Comparison of ENCODE assay signal across 18 cellular contexts in genomic region chr3:170852307-170852706, GRCh38. TPM values are rescaled to one million over a fixed set of nuclear protein-coding genes. Genes with fewer than 3 reads are reported as not detected.
A peak's percentile ranks its signal among the peaks of the same experiment; 100 is the strongest.
DNase-seq lines count a peak whose midpoint lies in the region; ATAC-seq and TF ChIP-seq lines count a peak whose summit lies in the region.
"Had no signal": no experiment of that assay in that cellular context is flagged by ENCODE, and none has a peak within 500 bp of the region (broad histone marks: within the 10 kb centered on the region; RNA-seq: fewer than 3 reads in every experiment).

No MANE protein-coding gene starts in this region.

- 59% methylated on average over 4 of the region's 4 CpGs for WGBS in SK-N-SH (ENCODE audit: low lambda C conversion rate)

- no peaks in the 10 kb centered on the region for H3K9me3 ChIP-seq in SK-N-SH
- H3K9me3 ChIP-seq in SK-N-MC (ENCODE audit: low read depth, low read length) = no peaks in the 10 kb centered on the region
- H3K9me3 ChIP-seq: A549, Caco-2, HAP-1 had no signal

- TF ChIP-seq CTCF in SK-N-SH (IDR thresholded peaks at IDR 0.05) = no peak
- TF ChIP-seq CTCF in glutamatergic neuron (IDR thresholded peaks at IDR 0.05; ENCODE audit: partially characterized antibody, unreplicated experiment) = no peak
- TF ChIP-seq CTCF in nephron (IDR thresholded peaks at IDR 0.05; ENCODE audit: unreplicated experiment in 3 of 3) = no peak

- H3K27me3 Mint-ChIP-seq in glutamatergic neuron (ENCODE audit: unreplicated experiment) = no peaks in the 10 kb centered on the region
- peaks cover 3% of the 10 kb centered on the region for H3K27me3 Mint-ChIP-seq in nephron (ENCODE audit: low read depth)

- no peaks in the 10 kb centered on the region for H3K36me3 Mint-ChIP-seq in glutamatergic neuron (ENCODE audit: unreplicated experiment)
- H3K36me3 Mint-ChIP-seq in nephron (ENCODE audit: low read depth) = no peaks in the 10 kb centered on the region

- H3K36me3 ChIP-seq in SK-N-SH (replicated peaks in 1 of 2; ENCODE audit: control insufficient read depth in 1 of 2, insufficient read depth in 2 of 2, low read length in 1 of 2) = no peaks in the 10 kb centered on the region
- H3K36me3 ChIP-seq in SK-N-MC (ENCODE audit: insufficient read depth, low read length) = no peaks in the 10 kb centered on the region
- H3K36me3 ChIP-seq: HAP-1 had no signal

- H3K4me3 ChIP-seq in SK-N-SH (ENCODE audit: low read depth in 2 of 2, low read length in 1 of 2) (no peak overlapping the region), SK-N-MC (peak overlapping the region; percentile 56)
- H3K4me3 ChIP-seq: A549, GM23248, HAP-1 had no signal

- H3K27ac Mint-ChIP-seq in glutamatergic neuron (ENCODE audit: unreplicated experiment) (peak overlapping the region; percentile 13), nephron (peak overlapping the region; percentile 71 to 91 (median 77))
- H3K27ac Mint-ChIP-seq: CD4-positive, alpha-beta T cell had no signal

- POLR2A ChIA-PET in SK-N-SH (lab: Yijun Ruan, JAX) = interaction anchor here (0.7 kb wide), 1 partner anchor 496 kb away, joined by 3 read pairs; no protein-coding TSS in a partner anchor

- H2AFZ ChIP-seq in SK-N-SH (ENCODE audit: low read depth) = no peak overlapping the region
- H2AFZ ChIP-seq: GM23248 had no signal

- H3K4me1 Mint-ChIP-seq in glutamatergic neuron (ENCODE audit: low read depth, unreplicated experiment) (no peaks in the 10 kb centered on the region), nephron (peaks cover 6% of the 10 kb centered on the region)

- no peaks in the 10 kb centered on the region for H4K20me1 ChIP-seq in SK-N-SH (ENCODE audit: insufficient read depth)

- no peaks in the 10 kb centered on the region for H3K27me3 ChIP-seq in SK-N-SH (ENCODE audit: insufficient read depth)

- CTCF ChIA-PET in SK-N-SH (lab: Yijun Ruan, JAX) = interaction anchor here (1.4 to 1.8 kb wide), 2 partner anchors 11 to 438 kb away, joined by 4 read pairs; no protein-coding TSS in a partner anchor

- H3K9me2 ChIP-seq in SK-N-SH = no peaks in the 10 kb centered on the region

- H3K9ac ChIP-seq in SK-N-SH = no peak overlapping the region
- H3K9ac ChIP-seq in SK-N-MC (ENCODE audit: insufficient read length) = no peak overlapping the region
- H3K9ac ChIP-seq: GM23248 had no signal

- H3F3A ChIP-seq in SK-N-SH (replicated peaks; ENCODE audit: insufficient read depth) = no peaks in the 10 kb centered on the region

- no peak for TF ChIP-seq EP300 in SK-N-SH (IDR thresholded peaks at IDR 0.05; ENCODE audit: borderline replicate concordance in 1 of 2, low read depth in 1 of 2, low read length in 1 of 2)

- H3K4me2 ChIP-seq in SK-N-SH = no peak overlapping the region
- H3K4me2 ChIP-seq: A549 had no signal

- H3K4me3 Mint-ChIP-seq in glutamatergic neuron (ENCODE audit: unreplicated experiment) (no peak overlapping the region), nephron (no peak overlapping the region)
- H3K4me3 Mint-ChIP-seq: CD4-positive, alpha-beta T cell had no signal

- H3K27ac ChIP-seq in SK-N-SH (ENCODE audit: low read depth in 2 of 2, low read length in 1 of 2) (no peak overlapping the region), SK-N-MC (peak overlapping the region; percentile 53; the same call in 1 of the 2 replicates)
- H3K27ac ChIP-seq: 22Rv1, A549, C4-2B, GM23248, HL-60 had no signal

- no peaks in the 10 kb centered on the region for H3K9me3 Mint-ChIP-seq in glutamatergic neuron (ENCODE audit: unreplicated experiment)
- H3K9me3 Mint-ChIP-seq in nephron = no peaks in the 10 kb centered on the region
- H3K9me3 Mint-ChIP-seq: CD4-positive, alpha-beta T cell had no signal

- H3K79me2 ChIP-seq in SK-N-SH (ENCODE audit: insufficient read depth) = no peaks in the 10 kb centered on the region

- no peak for ATAC-seq in SK-N-SH treated with all-trans-retinoic acid at 6 μM for 48 hours
- ATAC-seq: A549 had no signal

- DNase-seq in SK-N-SH (peak; percentile 11), SK-N-MC (ENCODE audit: low read depth, low spot score) (peak; percentile 53), glutamatergic neuron (no peak), NCI-H82 treated with DMSO at 0.1 percent for 48 hours (lab: John Stamatoyannopoulos, UW; ENCODE audit: unreplicated experiment) (no peak), HuH-7 (ENCODE audit: low spot score) (no peak)
- no peak for DNase-seq in stimulated activated CD4-positive, alpha-beta T cell treated with anti-CD3 and anti-CD28 coated beads, Interleukin-4, amount 100 ng/mL, for 4 hours
- DNase-seq: AML-193; Caco-2; CD4-positive, alpha-beta T cell; GDM1; GM23248 had no signal

- H3K4me1 ChIP-seq in SK-N-SH (ENCODE audit: control insufficient read depth in 1 of 2, insufficient read depth in 2 of 2, low read depth in 1 of 2, low read length in 1 of 2) = no peaks in the 10 kb centered on the region
- H3K4me1 ChIP-seq: A549, Caco-2, HAP-1 had no signal

- no peak for TF ChIP-seq RAD21 in SK-N-SH (IDR thresholded peaks at IDR 0.05; ENCODE audit: low read length)

TF ChIP-seq in SK-N-SH, 30 proteins besides CTCF, POLR2A, EP300 and RAD21:
- TF ChIP-seq IRF3 (IDR thresholded peaks at IDR 0.05; ENCODE audit: low read depth, low read length) (no peak), SIN3A (IDR thresholded peaks at IDR 0.05; ENCODE audit: borderline replicate concordance, low read depth, low read length) (no peak), MXI1 (IDR thresholded peaks at IDR 0.05; ENCODE audit: low read depth, low read length) (no peak), FOXJ3 (CRISPR knock-in tag; IDR thresholded peaks at IDR 0.05) (no peak), ELF1 (IDR thresholded peaks at IDR 0.05) (no peak), RCOR1 (IDR thresholded peaks at IDR 0.05; ENCODE audit: low read length) (no peak), RFX5 (IDR thresholded peaks at IDR 0.05; ENCODE audit: low read length) (no peak), SMC3 (IDR thresholded peaks at IDR 0.05; ENCODE audit: low read depth, low read length) (no peak), RXRA (IDR thresholded peaks at IDR 0.05; ENCODE audit: borderline replicate concordance, low read depth) (no peak), POLR2AphosphoS5 (IDR thresholded peaks at IDR 0.05; ENCODE audit: low read depth, low read length) (no peak), GATA2 (CRISPR knock-in tag; IDR thresholded peaks at IDR 0.05) (no peak; the same call in 1 of the 2 replicates)

TF ChIP-seq in SK-N-SH treated with all-trans-retinoic acid at 6 μM for 48 hours, 23 proteins besides CTCF, POLR2A, EP300 and RAD21 (continues in another document):
- TF ChIP-seq PATZ1 (CRISPR knock-in tag; IDR thresholded peaks at IDR 0.05; ENCODE audit: borderline replicate concordance) (no peak), ISL1 (CRISPR knock-in tag; IDR thresholded peaks at IDR 0.05) (no peak), OSR1 (CRISPR knock-in tag; IDR thresholded peaks at IDR 0.05) (no peak), ZNF565 (CRISPR knock-in tag; conservative IDR thresholded peaks at IDR 0.05; ENCODE audit: low read depth) (no peak), TSHZ2 (CRISPR knock-in tag; IDR thresholded peaks at IDR 0.05) (no peak), BACH2 (CRISPR knock-in tag; IDR thresholded peaks at IDR 0.05; ENCODE audit: borderline replicate concordance) (no peak)

RNA-seq across cellular contexts. Expression of gene RPL22L1, which starts 17.7 kb away (rescaled TPM):
- 80.9 and 138 TPM in 2 replicates for polyA plus RNA-seq in SK-N-SH (2012; rRNA removed)
- 156 and 256 TPM in 2 replicates for polyA plus RNA-seq in SK-N-SH (2012; cell fraction: cytosol; rRNA removed)
- polyA plus RNA-seq in SK-N-SH (2012; cell fraction: nucleus; rRNA removed) = 21.1 and 39.6 TPM in 2 replicates
- total RNA-seq in glutamatergic neuron (ENCODE audit: unreplicated experiment) = 10.8 TPM

RNA-seq across cellular contexts. Expression of gene EIF5A2, which starts 56.1 kb away (rescaled TPM):
- polyA plus RNA-seq in SK-N-SH (2012; rRNA removed) = 2.7 and 4.0 TPM in 2 replicates
- 4.8 and 4.9 TPM in 2 replicates for polyA plus RNA-seq in SK-N-SH (2012; cell fraction: cytosol; rRNA removed)
- 1.9 and 2.5 TPM in 2 replicates for polyA plus RNA-seq in SK-N-SH (2012; cell fraction: nucleus; rRNA removed)
- 10.2 TPM for total RNA-seq in glutamatergic neuron (ENCODE audit: unreplicated experiment)

Comparison
In these comparisons a context has a peak if more than half of its experiments do, and no peak if none do; other contexts are left out.
1. DNase-seq: peak in SK-N-SH (single experiment) and SK-N-MC (single experiment); none in glutamatergic neuron (single experiment), NCI-H82 treated with DMSO at 0.1 percent for 48 hours (single experiment), HuH-7 (single experiment) and stimulated activated CD4-positive, alpha-beta T cell treated with anti-CD3 and anti-CD28 coated beads, Interleukin-4, amount 100 ng/mL, for 4 hours (0 of 2).